Comparison of ENCODE assay signal across 12 cellular contexts in the genomic region with DNA sequence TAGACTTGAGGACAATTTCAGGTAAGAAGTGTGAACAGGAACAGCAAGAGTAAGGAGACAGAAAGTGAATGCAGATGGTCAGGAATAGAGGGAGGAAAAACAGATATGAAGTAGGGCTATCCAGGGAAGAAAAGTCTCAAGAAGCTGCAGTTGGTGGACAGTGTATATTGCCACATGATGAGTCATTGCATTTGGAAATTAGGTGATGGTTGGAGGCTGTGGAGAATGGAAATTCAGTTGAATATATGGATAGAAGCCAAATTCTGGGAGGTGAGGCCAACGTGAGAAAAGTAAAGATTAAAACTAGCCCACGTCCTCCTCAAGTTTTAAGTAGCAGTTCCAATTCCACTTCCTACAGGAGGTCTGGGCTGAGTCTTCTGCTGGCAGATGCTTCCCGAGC.
A peak's percentile ranks its signal among the peaks of the same experiment; 100 is the strongest.
DNase-seq lines count a peak whose midpoint lies in the region; ATAC-seq and TF ChIP-seq lines count a peak whose summit lies in the region.
"Had no signal": no experiment of that assay in that cellular context is flagged by ENCODE, and none has a peak within 500 bp of the region (broad histone marks: within the 10 kb centered on the region; RNA-seq: fewer than 3 reads in every experiment).

No MANE protein-coding gene starts in this region.

- no peak overlapping the region for H3K4me3 Mint-ChIP-seq in activated CD4-positive, alpha-beta T cell treated with anti-CD3 and anti-CD28 coated beads, Interleukin-2, amount 10 ng/mL, durations not matched to agents 7 days and 5 days
- peak overlapping the region in 8 of 10 donors; percentile 4 to 39 (median 22) for H3K4me3 Mint-ChIP-seq in naive thymus-derived CD8-positive, alpha-beta T cell
- H3K4me3 Mint-ChIP-seq: T-helper 1 cell treated with Interleukin-12 subunit alpha and Interleukin-12 subunit beta and Interleukin-4 antibody, amounts not matched to agents 30 μg/mL and 1 μg/mL, for 36 hours had no signal

- no peak overlapping the region for H3K27ac ChIP-seq in mesendoderm (ENCODE audit: low read depth, low read length)
- H3K27ac ChIP-seq: parathyroid adenoma, Peyer's patch had no signal

- H3K36me3 Mint-ChIP-seq in activated CD4-positive, alpha-beta T cell treated with anti-CD3 and anti-CD28 coated beads, Interleukin-2, amount 10 ng/mL, durations not matched to agents 7 days and 5 days (ENCODE audit: low read depth), result peaks cover 25% of the 10 kb centered on the region
- peaks cover 3 to 21% (median 12%) of the 10 kb centered on the region in 3 donors for H3K36me3 Mint-ChIP-seq in naive thymus-derived CD8-positive, alpha-beta T cell

- no peak overlapping the region for H3K4ac ChIP-seq in mesendoderm (ENCODE audit: low read depth, low read length)

- H3K27ac Mint-ChIP-seq in activated CD4-positive, alpha-beta T cell treated with anti-CD3 and anti-CD28 coated beads, Interleukin-2, amount 10 ng/mL, durations not matched to agents 7 days and 5 days, result peak overlapping the region; percentile 65
- H3K27ac Mint-ChIP-seq in naive thymus-derived CD8-positive, alpha-beta T cell, result peak overlapping the region; percentile 23 to 95 (median 78)
- H3K27ac Mint-ChIP-seq: T-helper 1 cell treated with Interleukin-12 subunit alpha and Interleukin-12 subunit beta and Interleukin-4 antibody, amounts not matched to agents 30 μg/mL and 1 μg/mL, for 36 hours had no signal

- H3K9me3 ChIP-seq in adipocyte (ENCODE audit: control insufficient read depth, low read length), result peaks cover 8% of the 10 kb centered on the region
- H3K9me3 ChIP-seq: mucosa of descending colon, Peyer's patch had no signal

- no peak for DNase-seq in activated CD4-positive, alpha-beta T cell treated with anti-CD3 and anti-CD28 coated beads, Interleukin-2, amount 10 ng/mL, durations not matched to agents 7 days and 5 days
- no peak for DNase-seq in activated CD4-positive, alpha-beta T cell treated with anti-CD3 and anti-CD28 coated beads, Interleukin-2, amount 50 U/mL, for 4 hours
- DNase-seq in NB4 (ENCODE audit: low read depth) (peak; percentile 31), adipocyte (ENCODE audit: low read depth) (peak; percentile 25), 8988T (no peak), mesendoderm (no peak), COR-L47 (lab: John Stamatoyannopoulos, UW) (no peak)
- DNase-seq in naive thymus-derived CD8-positive, alpha-beta T cell, result no peak
- DNase-seq: mucosa of descending colon, Peyer's patch had no signal

- no peak overlapping the region for H2BK5ac ChIP-seq in mesendoderm (ENCODE audit: low read length)

- no peak overlapping the region for H3K23ac ChIP-seq in mesendoderm (ENCODE audit: low read length)

- H3K4me2 ChIP-seq in mesendoderm (ENCODE audit: low read length), result no peak overlapping the region

- no peak overlapping the region for H4K8ac ChIP-seq in mesendoderm (ENCODE audit: low read depth, low read length)

- peaks cover 17% of the 10 kb centered on the region for H3K9me3 Mint-ChIP-seq in activated CD4-positive, alpha-beta T cell treated with anti-CD3 and anti-CD28 coated beads, Interleukin-2, amount 10 ng/mL, durations not matched to agents 7 days and 5 days
- H3K9me3 Mint-ChIP-seq in naive thymus-derived CD8-positive, alpha-beta T cell, result peaks cover 0 to 33% (median 14%) of the 10 kb centered on the region in 9 donors

- no peak overlapping the region for H3K9ac ChIP-seq in adipocyte (ENCODE audit: low read length)
- H3K9ac ChIP-seq in mesendoderm (ENCODE audit: low read length), result no peak overlapping the region
- H3K9ac ChIP-seq: parathyroid adenoma had no signal

- no peak for ATAC-seq in naive thymus-derived CD8-positive, alpha-beta T cell
- ATAC-seq: mucosa of descending colon had no signal

- no peak overlapping the region for H2BK15ac ChIP-seq in mesendoderm (replicated peaks; ENCODE audit: low read depth)

- H3K56ac ChIP-seq in mesendoderm (ENCODE audit: low read length), result no peak overlapping the region

- no CpG with 5 or more reads among the region's 3 CpGs for WGBS in mesendoderm (ENCODE audit: extremely low coverage, insufficient coverage, low lambda C conversion rate)

- no peaks in the 10 kb centered on the region for H3K79me2 ChIP-seq in mesendoderm (ENCODE audit: control insufficient read depth, insufficient read depth, low read length)
- H3K79me2 ChIP-seq: parathyroid adenoma had no signal

- H3K18ac ChIP-seq in mesendoderm (ENCODE audit: low read length), result no peak overlapping the region

- peaks cover 44% of the 10 kb centered on the region for H3K4me1 Mint-ChIP-seq in activated CD4-positive, alpha-beta T cell treated with anti-CD3 and anti-CD28 coated beads, Interleukin-2, amount 10 ng/mL, durations not matched to agents 7 days and 5 days
- H3K4me1 Mint-ChIP-seq in naive thymus-derived CD8-positive, alpha-beta T cell, result peaks cover 24 to 64% (median 55%) of the 10 kb centered on the region in 4 donors

- no peak overlapping the region for H2BK120ac ChIP-seq in mesendoderm (ENCODE audit: low read depth, low read length)

- H3K36me3 ChIP-seq in adipocyte (ENCODE audit: control insufficient read depth, insufficient read depth, low read length, severe bottlenecking) (no peaks in the 10 kb centered on the region), mesendoderm (ENCODE audit: control insufficient read depth, insufficient read depth, low read length) (no peaks in the 10 kb centered on the region)
- H3K36me3 ChIP-seq: Peyer's patch had no signal

- peaks cover 23% of the 10 kb centered on the region for H3K4me1 ChIP-seq in adipocyte (ENCODE audit: control insufficient read depth, insufficient read depth, low read length)
- H3K4me1 ChIP-seq in mesendoderm (ENCODE audit: control insufficient read depth, low read depth, low read length), result no peaks in the 10 kb centered on the region
- H3K4me1 ChIP-seq: parathyroid adenoma, Peyer's patch had no signal

- H4K5ac ChIP-seq in mesendoderm (ENCODE audit: low read length), result no peak overlapping the region

- H3K4me3 ChIP-seq in NB4 (ENCODE audit: low read depth, low read length) (no peak overlapping the region), adipocyte (ENCODE audit: low read length) (no peak overlapping the region), mesendoderm (ENCODE audit: low read length) (no peak overlapping the region)
- H3K4me3 ChIP-seq: mucosa of descending colon, Peyer's patch had no signal

- TF ChIP-seq CTCF in NB4 (IDR thresholded peaks at IDR 0.05; ENCODE audit: low read depth, low read length), result no peak

- H2AK5ac ChIP-seq in mesendoderm (ENCODE audit: low read length), result no peak overlapping the region

- no peaks in the 10 kb centered on the region for H3K27me3 ChIP-seq in adipocyte (replicated peaks; ENCODE audit: control insufficient read depth, insufficient read depth, low read length)
- H3K27me3 ChIP-seq in mesendoderm (ENCODE audit: insufficient read depth, low read length, poor library complexity), result no peaks in the 10 kb centered on the region
- H3K27me3 ChIP-seq: Peyer's patch had no signal

- POLR2A ChIA-PET in activated CD4-positive, alpha-beta T cell treated with anti-CD3 and anti-CD28 coated beads, Interleukin-2, amount 10 ng/mL, durations not matched to agents 7 days and 5 days (lab: Charles Lee), result no interaction called here
- POLR2A ChIA-PET in naive thymus-derived CD8-positive, alpha-beta T cell (lab: Charles Lee), result no interaction called here

- CTCF ChIA-PET in activated CD4-positive, alpha-beta T cell treated with anti-CD3 and anti-CD28 coated beads, Interleukin-2, amount 10 ng/mL, durations not matched to agents 7 days and 5 days (lab: Charles Lee), result no interaction called here

- no peak for TF ChIP-seq POLR2A in NB4 (IDR thresholded peaks at IDR 0.05; ENCODE audit: extremely low read depth, insufficient read length)

- no peaks in the 10 kb centered on the region for H3K79me1 ChIP-seq in mesendoderm (ENCODE audit: low read length)

- no peaks in the 10 kb centered on the region for H3K27me3 Mint-ChIP-seq in activated CD4-positive, alpha-beta T cell treated with anti-CD3 and anti-CD28 coated beads, Interleukin-2, amount 10 ng/mL, durations not matched to agents 7 days and 5 days
- H3K27me3 Mint-ChIP-seq in naive thymus-derived CD8-positive, alpha-beta T cell, result no peaks in the 10 kb centered on the region

Comparison
In these comparisons a context has a peak if more than half of its experiments do, and no peak if none do; other contexts are left out.
1. DNase-seq: peak in NB4 (single experiment) and adipocyte (single experiment); none in activated CD4-positive, alpha-beta T cell treated with anti-CD3 and anti-CD28 coated beads, Interleukin-2, amount 10 ng/mL, durations not matched to agents 7 days and 5 days (single experiment), activated CD4-positive, alpha-beta T cell treated with anti-CD3 and anti-CD28 coated beads, Interleukin-2, amount 50 U/mL, for 4 hours (0 of 2), naive thymus-derived CD8-positive, alpha-beta T cell (0 of 10), 8988T (single experiment), mesendoderm (single experiment) and COR-L47 (single experiment).